Comparison of ENCODE assay signal across 8 cellular contexts in genomic region chr3:187737401-187738088, GRCh38. TPM values are rescaled to one million over a fixed set of nuclear protein-coding genes. Genes with fewer than 3 reads are reported as not detected.
DNase-seq lines count a peak whose midpoint lies in the region; ATAC-seq, FAIRE-seq and TF ChIP-seq lines count a peak whose summit lies in the region.

No MANE protein-coding gene starts in this region.

- POLR2A ChIA-PET in endothelial cell of umbilical vein (lab: Charles Lee) = interaction anchor here (0.6 to 1.4 kb wide), 2 partner anchors 1210 to 1213 kb away, joined by 3 to 5 read pairs; no protein-coding TSS in a partner anchor

- H3K9me3 Mint-ChIP-seq in activated CD8-positive, alpha-beta memory T cell treated with anti-CD3 and anti-CD28 coated beads, Interleukin-2, amount 10 ng/mL, durations not matched to agents 7 days and 5 days (ENCODE audit: low read depth) = no peaks in the 10 kb centered on the region
- no peaks in the 10 kb centered on the region for H3K9me3 Mint-ChIP-seq in stimulated activated naive B cell treated with anti-CD40 and anti-IgM and Interleukin-4, amounts not matched to agents 10 μg/mL and 1 μg/mL and 100 μg/mL, for 72 hours

- H3K36me3 Mint-ChIP-seq in activated CD8-positive, alpha-beta memory T cell treated with anti-CD3 and anti-CD28 coated beads, Interleukin-2, amount 10 ng/mL, durations not matched to agents 7 days and 5 days = no peaks in the 10 kb centered on the region
- H3K36me3 Mint-ChIP-seq in stimulated activated naive B cell treated with anti-CD40 and anti-IgM and Interleukin-4, amounts not matched to agents 10 μg/mL and 1 μg/mL and 100 μg/mL, for 72 hours = peaks cover 9 to 16% of the 10 kb centered on the region in 2 donors

- 0 to 1% methylated on average over 8 to 13 of the region's 41 CpGs for WGBS in mesodermal cell (ENCODE audit: insufficient coverage in 2 of 2), 2 experiments

- peak overlapping the region; percentile 99 for H3K27ac Mint-ChIP-seq in activated CD8-positive, alpha-beta memory T cell treated with anti-CD3 and anti-CD28 coated beads, Interleukin-2, amount 10 ng/mL, durations not matched to agents 7 days and 5 days
- peak overlapping the region; percentile 94 for H3K27ac Mint-ChIP-seq in stimulated activated naive B cell treated with anti-CD40 and anti-IgM and Interleukin-4, amounts not matched to agents 10 μg/mL and 1 μg/mL and 100 μg/mL, for 72 hours

- dilution Hi-C loops in endothelial cell of umbilical vein (cut with MboI; ENCODE audit: extremely low pct_ligation_motif_present, low sequenced_read_pairs) = loop anchor here (25.0 kb wide), 1 partner anchor 925 kb away; no protein-coding TSS in a partner anchor

- peaks cover 36% of the 10 kb centered on the region for H3K4me1 Mint-ChIP-seq in activated CD8-positive, alpha-beta memory T cell treated with anti-CD3 and anti-CD28 coated beads, Interleukin-2, amount 10 ng/mL, durations not matched to agents 7 days and 5 days
- peaks cover 36 to 60% of the 10 kb centered on the region in 2 donors for H3K4me1 Mint-ChIP-seq in stimulated activated naive B cell treated with anti-CD40 and anti-IgM and Interleukin-4, amounts not matched to agents 10 μg/mL and 1 μg/mL and 100 μg/mL, for 72 hours

- H3K9me3 ChIP-seq in KOPT-K1 (ENCODE audit: insufficient read depth, low read length, poor library complexity, severe bottlenecking) = no peaks in the 10 kb centered on the region
- no peaks in the 10 kb centered on the region for H3K9me3 ChIP-seq in endothelial cell of umbilical vein (replicated peaks; ENCODE audit: control insufficient read depth, insufficient read depth, low read length)
- H3K9me3 ChIP-seq in mesodermal cell (ENCODE audit: control insufficient read depth, low read length) = no peaks in the 10 kb centered on the region

- peak overlapping the region; percentile 99 for H3K27ac ChIP-seq in KOPT-K1 (ENCODE audit: low read depth, low read length, poor library complexity, severe bottlenecking)
- H3K27ac ChIP-seq in endothelial cell of umbilical vein (ENCODE audit: insufficient read depth, low read depth, low read length) = peak overlapping the region; percentile 94
- peak overlapping the region; percentile 92 for H3K27ac ChIP-seq in mesodermal cell (ENCODE audit: low read depth, low read length, severe bottlenecking)

- CTCF ChIA-PET in activated CD8-positive, alpha-beta memory T cell treated with anti-CD3 and anti-CD28 coated beads, Interleukin-2, amount 10 ng/mL, durations not matched to agents 7 days and 5 days (lab: Charles Lee) = interaction anchor here (0.7 to 7.3 kb wide), 36 partner anchors 11 to 1416 kb away, joined by 3 to 391 read pairs (median 5); partner anchors contain the start of gene LPP
- CTCF ChIA-PET in endothelial cell of umbilical vein (lab: Charles Lee) = interaction anchor here (0.6 to 6.1 kb wide), 19 partner anchors 11 to 1412 kb away, joined by 3 to 466 read pairs (median 5); no protein-coding TSS in a partner anchor

- peak overlapping the region; percentile 98 for H3K4me3 Mint-ChIP-seq in activated CD8-positive, alpha-beta memory T cell treated with anti-CD3 and anti-CD28 coated beads, Interleukin-2, amount 10 ng/mL, durations not matched to agents 7 days and 5 days
- H3K4me3 Mint-ChIP-seq in stimulated activated naive B cell treated with anti-CD40 and anti-IgM and Interleukin-4, amounts not matched to agents 10 μg/mL and 1 μg/mL and 100 μg/mL, for 72 hours = peak overlapping the region; percentile 88 to 95

- H3K9me1 ChIP-seq in endothelial cell of umbilical vein (replicated peaks; ENCODE audit: control insufficient read depth, extremely low read depth, insufficient read depth, low read length) = no peaks in the 10 kb centered on the region

- FAIRE-seq in endothelial cell of umbilical vein (lab: Jason Lieb, UNC) = no peak

- TF ChIP-seq CTCF in endothelial cell of umbilical vein (IDR thresholded peaks at IDR 0.05; ENCODE audit: extremely low read depth in 1 of 2, insufficient read depth in 1 of 2, low read depth in 1 of 2, low read length in 2 of 2) (no peak), GM10266 (IDR thresholded peaks at IDR 0.05; ENCODE audit: control insufficient read depth, insufficient read depth, low read depth, missing control alignments) (no peak)

- ATAC-seq in activated CD8-positive, alpha-beta memory T cell treated with anti-CD3 and anti-CD28 coated beads, Interleukin-2, amount 10 ng/mL, durations not matched to agents 7 days and 5 days = no peak
- peak in 1 of 2 donors; percentile 11 for ATAC-seq in stimulated activated naive B cell treated with anti-CD40 and anti-IgM and Interleukin-4, amounts not matched to agents 10 μg/mL and 1 μg/mL and 100 μg/mL, for 72 hours (replicated peaks)
- ATAC-seq in GM19455 (IDR thresholded peaks at IDR 0.05; ENCODE audit: unreplicated experiment) = no peak

- peak in 10 of 14 donors; percentile 31 to 74 (median 55) for DNase-seq in C1 segment of cervical spinal cord (lab: John Stamatoyannopoulos, UW)
- peak; percentile 56 for DNase-seq in activated CD8-positive, alpha-beta memory T cell treated with anti-CD3 and anti-CD28 coated beads, Interleukin-2, amount 10 ng/mL, durations not matched to agents 7 days and 5 days
- peak; percentile 79 for DNase-seq in endothelial cell of umbilical vein (ENCODE audit: low read depth, low spot score)
- peak; percentile 41 for DNase-seq in stimulated activated naive B cell treated with anti-CD40 and anti-IgM and Interleukin-4, amounts not matched to agents 10 μg/mL and 1 μg/mL and 100 μg/mL, for 72 hours
- no peak for DNase-seq in GM10266 (ENCODE audit: extremely low spot score)

- peak overlapping the region; percentile 93 for H3K4me2 ChIP-seq in endothelial cell of umbilical vein (ENCODE audit: insufficient read depth, low read length)

- H3K27me3 Mint-ChIP-seq in activated CD8-positive, alpha-beta memory T cell treated with anti-CD3 and anti-CD28 coated beads, Interleukin-2, amount 10 ng/mL, durations not matched to agents 7 days and 5 days = peaks cover 10% of the 10 kb centered on the region
- H3K27me3 Mint-ChIP-seq in stimulated activated naive B cell treated with anti-CD40 and anti-IgM and Interleukin-4, amounts not matched to agents 10 μg/mL and 1 μg/mL and 100 μg/mL, for 72 hours = no peaks in the 10 kb centered on the region

- H3K27me3 ChIP-seq in endothelial cell of umbilical vein (ENCODE audit: control insufficient read depth in 2 of 2, insufficient read depth in 2 of 2, low read length in 2 of 2) = no peaks in the 10 kb centered on the region

- H3K4me3 ChIP-seq in endothelial cell of umbilical vein (replicated peaks in 1 of 3; ENCODE audit: insufficient read depth in 1 of 3, low read depth in 1 of 3, low read length in 3 of 3) (peak overlapping the region; percentile 47 to 82 (median 58)), mesodermal cell (ENCODE audit: extremely low read depth, insufficient read depth, low read length, poor library complexity, severe bottlenecking) (peak overlapping the region; percentile 40)

- H3K36me3 ChIP-seq in KOPT-K1 (ENCODE audit: insufficient read depth, low read length) (no peaks in the 10 kb centered on the region), endothelial cell of umbilical vein (ENCODE audit: control insufficient read depth in 2 of 2, extremely low read depth in 1 of 2, insufficient read depth in 2 of 2, low read length in 2 of 2) (peaks cover 0 to 3% of the 10 kb centered on the region in 2 experiments), mesodermal cell (ENCODE audit: control insufficient read depth, insufficient read depth, low read length) (peaks cover 22% of the 10 kb centered on the region)

- TF ChIP-seq POLR2A in endothelial cell of umbilical vein (IDR thresholded peaks at IDR 0.05; ENCODE audit: low read depth, low read length) = no peak

- H3K9ac ChIP-seq in endothelial cell of umbilical vein (replicated peaks; ENCODE audit: extremely low read depth, insufficient read depth, low read length) = peak overlapping the region; percentile 94

- peaks cover 42% of the 10 kb centered on the region for H3K4me1 ChIP-seq in endothelial cell of umbilical vein (ENCODE audit: control insufficient read depth, extremely low read depth, insufficient read depth, low read length)
- peaks cover 36% of the 10 kb centered on the region for H3K4me1 ChIP-seq in mesodermal cell (ENCODE audit: control insufficient read depth, insufficient read depth, low read length, poor library complexity, severe bottlenecking)

- H3K79me2 ChIP-seq in endothelial cell of umbilical vein (ENCODE audit: control insufficient read depth, insufficient read depth, low read length) = peaks cover 24% of the 10 kb centered on the region

- H2AFZ ChIP-seq in endothelial cell of umbilical vein (ENCODE audit: low read depth, low read length) = peak overlapping the region; percentile 84

- no peaks in the 10 kb centered on the region for H4K20me1 ChIP-seq in endothelial cell of umbilical vein (replicated peaks; ENCODE audit: control insufficient read depth, extremely low read depth, insufficient read depth, low read length)

- no TSS peak for BruUV-seq in endothelial cell of umbilical vein (replicated peaks; lab: Mats Ljungman, UMichigan)

- intact Hi-C loops in endothelial cell of umbilical vein (cut with micrococcal nuclease) = loop anchor here (1.0 to 2.0 kb wide), 4 partner anchors 1093 to 1496 kb away; no protein-coding TSS in a partner anchor

RNA-seq across cellular contexts. Expression of gene BCL6, which starts 7.7 kb away (rescaled TPM):
- total RNA-seq in activated CD8-positive, alpha-beta memory T cell treated with anti-CD3 and anti-CD28 coated beads, Interleukin-2, amount 10 ng/mL, durations not matched to agents 7 days and 5 days = 10 to 100 TPM; 12.1 to 13.2 TPM
- total RNA-seq in endothelial cell of umbilical vein = 9.6 and 12.1 TPM in 2 replicates
- 3.8 and 6.9 TPM in 2 replicates for polyA plus RNA-seq in endothelial cell of umbilical vein
- 4.3 and 4.5 TPM in 2 replicates for polyA plus RNA-seq in endothelial cell of umbilical vein (2011; cell fraction: cytosol; rRNA removed)
- polyA plus RNA-seq in endothelial cell of umbilical vein (2011; cell fraction: nucleus; rRNA removed) = 34.1 and 35.0 TPM in 2 replicates
- polyA plus RNA-seq in endothelial cell of umbilical vein (2012) = 20.2 and 33.4 TPM in 2 replicates
- polyA minus RNA-seq in endothelial cell of umbilical vein = 13.7 and 18.2 TPM in 2 replicates
- 4.2 TPM for polyA minus RNA-seq in endothelial cell of umbilical vein (2011; cell fraction: cytosol; rRNA and poly(A)+ RNA removed)
- 35.8 and 58.8 TPM in 2 replicates for polyA minus RNA-seq in endothelial cell of umbilical vein (2011; cell fraction: nucleus; rRNA and poly(A)+ RNA removed)
- 25.4 TPM for polyA plus RNA-seq in mesodermal cell (2013, experiment 1 of 2)
- polyA plus RNA-seq in mesodermal cell (2013, experiment 2 of 2) = 18.0 TPM

RNA-seq across cellular contexts. Expression of gene RTP2, which starts 35.2 kb away (rescaled TPM):
- not detected for total RNA-seq in activated CD8-positive, alpha-beta memory T cell treated with anti-CD3 and anti-CD28 coated beads, Interleukin-2, amount 10 ng/mL, durations not matched to agents 7 days and 5 days
- total RNA-seq in endothelial cell of umbilical vein = not detected in 2 replicates
- polyA plus RNA-seq in endothelial cell of umbilical vein = not detected in 2 replicates
- not detected in 2 replicates for polyA plus RNA-seq in endothelial cell of umbilical vein (2011; cell fraction: cytosol; rRNA removed)
- polyA plus RNA-seq in endothelial cell of umbilical vein (2011; cell fraction: nucleus; rRNA removed) = not detected in 2 replicates
- not detected in 2 replicates for polyA plus RNA-seq in endothelial cell of umbilical vein (2012)
- not detected in 2 replicates for polyA minus RNA-seq in endothelial cell of umbilical vein
- not detected for polyA minus RNA-seq in endothelial cell of umbilical vein (2011; cell fraction: cytosol; rRNA and poly(A)+ RNA removed)
- not detected in 2 replicates for polyA minus RNA-seq in endothelial cell of umbilical vein (2011; cell fraction: nucleus; rRNA and poly(A)+ RNA removed)
- polyA plus RNA-seq in mesodermal cell (2013, experiment 1 of 2) = not detected
- not detected for polyA plus RNA-seq in mesodermal cell (2013, experiment 2 of 2)
